In genomic region chr2:213696427-213696826, GRCh38 we compare ENCODE assay signal across 22 cellular contexts.
DNase-seq lines count a peak whose midpoint lies in the region; ATAC-seq and TF ChIP-seq lines count a peak whose summit lies in the region.
"Had no signal": no experiment of that assay in that cellular context is flagged by ENCODE, and none has a peak within 500 bp of the region (broad histone marks: within the 10 kb centered on the region; RNA-seq: fewer than 3 reads in every experiment).

No MANE protein-coding gene starts in this region.

- DNase-seq in left colon (no peak), midbrain (lab: John Stamatoyannopoulos, UW) (no peak), A172 (ENCODE audit: low spot score) (no peak), left lung (no peak)
- DNase-seq: activated CD4-positive, alpha-beta T cell treated with anti-CD3 and anti-CD28 coated beads for 1 hour; activated CD8-positive, alpha-beta memory T cell treated with anti-CD3 and anti-CD28 coated beads, Interleukin-2, amount 10 ng/mL, durations not matched to agents 7 days and 5 days; CD8-positive, alpha-beta memory T cell; dermis blood vessel endothelial cell; DMS79 treated with DMSO at 0.1 percent for 48 hours; gastrocnemius medialis; HFFc6; NCI-H1436 treated with DMSO at 0.1 percent for 48 hours; NCI-H2171; NCI-H774; T1000; testis had no signal

- H3K36me3 ChIP-seq in left lung, result no peaks in the 10 kb centered on the region
- H3K36me3 ChIP-seq: cardiac muscle cell, gastrocnemius medialis, neutrophil had no signal

- H3K4me3 ChIP-seq in left lung, result no peak overlapping the region
- H3K4me3 ChIP-seq: cardiac muscle cell, gastrocnemius medialis, testis had no signal

- ATAC-seq in GM18520 (IDR thresholded peaks at IDR 0.05; ENCODE audit: unreplicated experiment) (peak; percentile 56), GM21526 (IDR thresholded peaks at IDR 0.05; ENCODE audit: low FRiP score, unreplicated experiment) (peak; percentile 83), HG02885 (IDR thresholded peaks at IDR 0.05; ENCODE audit: poor library complexity, unreplicated experiment) (peak; percentile 75), HG03565 (IDR thresholded peaks at IDR 0.05; ENCODE audit: unreplicated experiment) (peak; percentile 56), left colon (no peak), left lung (no peak)
- ATAC-seq: activated CD8-positive, alpha-beta memory T cell treated with anti-CD3 and anti-CD28 coated beads, Interleukin-2, amount 10 ng/mL, durations not matched to agents 7 days and 5 days; gastrocnemius medialis had no signal

- no peaks in the 10 kb centered on the region for H3K27me3 ChIP-seq in left lung
- H3K27me3 ChIP-seq: cardiac muscle cell, gastrocnemius medialis, neutrophil, testis had no signal

- peaks cover 0 to 8% of the 10 kb centered on the region in 2 donors for H3K9me3 ChIP-seq in left lung
- H3K9me3 ChIP-seq: gastrocnemius medialis, neutrophil, testis had no signal

- no peak overlapping the region for H3K27ac ChIP-seq in left lung
- H3K27ac ChIP-seq: cardiac muscle cell, gastrocnemius medialis, neutrophil, testis had no signal

- no peaks in the 10 kb centered on the region for H3K4me1 ChIP-seq in left lung
- H3K4me1 ChIP-seq: gastrocnemius medialis, testis had no signal

- intact Hi-C loops in left colon (cut with DNase I, micrococcal nuclease), result no loop called here
- intact Hi-C loops in left lung (cut with DNase I), result no loop called here

- TF ChIP-seq CTCF in left lung (IDR thresholded peaks at IDR 0.05), result no peak

Comparison
In these comparisons a context has a peak if more than half of its experiments do, and no peak if none do; other contexts are left out.
1. ATAC-seq: peak in GM18520 (single experiment), GM21526 (single experiment), HG02885 (single experiment) and HG03565 (single experiment); none in left colon (single experiment) and left lung (single experiment).